In genomic region chr19:38648789-38649304, GRCh38 we compare ENCODE assay signal across 8 cellular contexts. TPM values are rescaled to one million over a fixed set of nuclear protein-coding genes. Genes with fewer than 3 reads are reported as not detected.
A peak's percentile ranks its signal among the peaks of the same experiment; 100 is the strongest.
DNase-seq lines count a peak whose midpoint lies in the region; ATAC-seq and TF ChIP-seq lines count a peak whose summit lies in the region.

No MANE protein-coding gene starts in this region.

- H3K9me3 ChIP-seq in BE2C: no peaks in the 10 kb centered on the region
- H3K9me3 ChIP-seq in KOPT-K1 (ENCODE audit: insufficient read depth, low read length, poor library complexity, severe bottlenecking): no peaks in the 10 kb centered on the region

- peak overlapping the region; percentile 86 to 95 (median 91) for H3K4me3 Mint-ChIP-seq in naive thymus-derived CD8-positive, alpha-beta T cell

- H3K27me3 ChIP-seq in BE2C: no peaks in the 10 kb centered on the region

- H3K27ac ChIP-seq in KOPT-K1 (ENCODE audit: low read depth, low read length, poor library complexity, severe bottlenecking) (peak overlapping the region; percentile 72), cingulate gyrus (ENCODE audit: low read depth, low read length) (peak overlapping the region; percentile 84)

- H3K4me3 ChIP-seq in BE2C (ENCODE audit: low read depth, low read length): peak overlapping the region; percentile 99

- H3K4me1 ChIP-seq in BE2C: peaks cover 11% of the 10 kb centered on the region; the same call in 1 of the 2 replicates

- DNase-seq in BE2C: no peak
- no peak for DNase-seq in naive thymus-derived CD8-positive, alpha-beta T cell
- DNase-seq in RPMI8226: no peak
- no peak for DNase-seq in SW 1271 (lab: John Stamatoyannopoulos, UW)

- no peak for TF ChIP-seq CTCF in BE2C (IDR thresholded peaks at IDR 0.05; ENCODE audit: low read depth, low read length)

- peaks cover 17 to 63% (median 31%) of the 10 kb centered on the region in 4 donors for H3K4me1 Mint-ChIP-seq in naive thymus-derived CD8-positive, alpha-beta T cell

- POLR2A ChIA-PET in naive thymus-derived CD8-positive, alpha-beta T cell (lab: Charles Lee): interaction anchor here (2.2 kb wide), 1 partner anchor 30 kb away, joined by 18 read pairs; the partner anchor contains the start of gene EIF3K

- H3K27ac Mint-ChIP-seq in naive thymus-derived CD8-positive, alpha-beta T cell: peak overlapping the region in 7 of 10 donors; percentile 11 to 86 (median 39)

- peaks cover 16 to 60% (median 38%) of the 10 kb centered on the region in 5 donors for H3K27me3 Mint-ChIP-seq in naive thymus-derived CD8-positive, alpha-beta T cell

- no peak for ATAC-seq in naive thymus-derived CD8-positive, alpha-beta T cell
- ATAC-seq in GM21360 (IDR thresholded peaks at IDR 0.05; ENCODE audit: unreplicated experiment) (no peak), GM19395 (IDR thresholded peaks at IDR 0.05; ENCODE audit: unreplicated experiment) (no peak)

- H3K36me3 ChIP-seq in BE2C (no peaks in the 10 kb centered on the region; the same call in none of the 2 replicates), KOPT-K1 (ENCODE audit: insufficient read depth, low read length) (peaks cover under 1% of the 10 kb centered on the region; the same call in 1 of the 2 replicates)

- H3K36me3 Mint-ChIP-seq in naive thymus-derived CD8-positive, alpha-beta T cell: peaks cover 4 to 6% (median 5%) of the 10 kb centered on the region in 3 donors

- H3K9me3 Mint-ChIP-seq in naive thymus-derived CD8-positive, alpha-beta T cell: no peaks in the 10 kb centered on the region

RNA-seq across cellular contexts. Expression of gene ACTN4, which starts 1.4 kb away (rescaled TPM):
- polyA plus RNA-seq in BE2C (2012; ENCODE audit: insufficient read depth, insufficient read length, low read depth): 179 TPM
- 10 to 100 TPM; 52.9 to 57.6 TPM for total RNA-seq in naive thymus-derived CD8-positive, alpha-beta T cell
- polyA plus RNA-seq in naive thymus-derived CD8-positive, alpha-beta T cell: 1 to 10 TPM; 3.2 to 8.5 (median 4.8) TPM

RNA-seq across cellular contexts. Expression of gene EIF3K, which starts 29.9 kb away (rescaled TPM):
- polyA plus RNA-seq in BE2C (2012; ENCODE audit: insufficient read depth, insufficient read length, low read depth): 581 TPM
- total RNA-seq in naive thymus-derived CD8-positive, alpha-beta T cell: 100 to 1,000 TPM; 335 to 346 TPM
- 100 to 1,000 TPM; 400 to 435 (median 432) TPM for polyA plus RNA-seq in naive thymus-derived CD8-positive, alpha-beta T cell

RNA-seq across cellular contexts. Expression of gene MAP4K1, which starts 31.1 kb away (rescaled TPM):
- 10.0 TPM for polyA plus RNA-seq in BE2C (2012; ENCODE audit: insufficient read depth, insufficient read length, low read depth)
- total RNA-seq in naive thymus-derived CD8-positive, alpha-beta T cell: 100 to 1,000 TPM; 221 to 228 TPM
- polyA plus RNA-seq in naive thymus-derived CD8-positive, alpha-beta T cell: 100 to 1,000 TPM in 2 of 3 donors, 10 to 100 TPM in 1; 85.0 to 113 (median 113) TPM
